In the genomic region with DNA sequence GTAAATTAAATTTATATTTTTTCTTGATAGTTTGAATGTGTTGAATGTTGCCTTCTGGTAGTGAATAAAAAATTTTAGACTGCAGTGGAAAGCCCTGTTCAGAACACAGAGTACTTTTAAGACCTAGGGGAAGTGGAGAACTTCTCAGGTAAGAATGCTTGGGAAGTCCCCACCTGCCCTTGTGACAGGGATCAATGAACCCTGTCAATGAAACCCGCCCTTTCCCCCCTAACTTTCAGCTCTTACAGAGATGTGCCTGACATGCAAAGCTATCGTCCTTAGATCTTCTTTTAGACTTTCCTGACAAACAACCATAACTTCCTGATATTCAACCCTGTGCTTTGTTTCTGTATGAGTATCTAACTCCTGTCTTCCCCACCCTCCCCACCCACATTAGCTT, we compare ENCODE assay signal across 12 cellular contexts.
DNase-seq lines count a peak whose midpoint lies in the region; ATAC-seq and TF ChIP-seq lines count a peak whose summit lies in the region.
"Had no signal": no experiment of that assay in that cellular context is flagged by ENCODE, and none has a peak within 500 bp of the region (broad histone marks: within the 10 kb centered on the region; RNA-seq: fewer than 3 reads in every experiment).

No MANE protein-coding gene starts in this region.

- CTCF ChIA-PET in Caco-2 (lab: Charles Lee): no interaction called here

- POLR2A ChIA-PET in Caco-2 (lab: Charles Lee): no interaction called here

- H3K36me3 ChIP-seq in Peyer's patch (no peaks in the 10 kb centered on the region), WERI-Rb-1 (no peaks in the 10 kb centered on the region), Caco-2 (ENCODE audit: control insufficient read depth, insufficient read depth, low read length) (no peaks in the 10 kb centered on the region)
- H3K36me3 ChIP-seq: gastrocnemius medialis had no signal

- ATAC-seq in GM18502 (IDR thresholded peaks at IDR 0.05; ENCODE audit: poor library complexity, unreplicated experiment): peak; percentile 97
- peak; percentile 80 for ATAC-seq in HG02970 (IDR thresholded peaks at IDR 0.05; ENCODE audit: low FRiP score, unreplicated experiment)
- ATAC-seq: gastrocnemius medialis, HepG2 had no signal

- no peaks in the 10 kb centered on the region for H3K9me3 Mint-ChIP-seq in Caco-2 (ENCODE audit: unreplicated experiment)

- H3K27me3 ChIP-seq in Peyer's patch: no peaks in the 10 kb centered on the region
- H3K27me3 ChIP-seq in WERI-Rb-1 (ENCODE audit: insufficient read depth, low read depth, severe bottlenecking): no peaks in the 10 kb centered on the region
- no peaks in the 10 kb centered on the region for H3K27me3 ChIP-seq in Caco-2 (replicated peaks; ENCODE audit: control insufficient read depth, insufficient read depth, low read length)
- H3K27me3 ChIP-seq: gastrocnemius medialis had no signal

- H3K4me3 ChIP-seq in Peyer's patch (no peak overlapping the region), WERI-Rb-1 (ENCODE audit: low read depth, low read length) (no peak overlapping the region), Caco-2 (ENCODE audit: low read depth, low read length) (no peak overlapping the region)
- H3K4me3 ChIP-seq: gastrocnemius medialis had no signal

- no peak overlapping the region for H3K4me3 Mint-ChIP-seq in Caco-2 (ENCODE audit: unreplicated experiment)

- H3K27me3 Mint-ChIP-seq in Caco-2 (ENCODE audit: insufficient read depth, unreplicated experiment): no peaks in the 10 kb centered on the region

- no TSS peak for BruUV-seq in Caco-2 (replicated peaks; lab: Mats Ljungman, UMichigan)

- H3K9me3 ChIP-seq in Peyer's patch (no peaks in the 10 kb centered on the region), WERI-Rb-1 (ENCODE audit: severe bottlenecking) (no peaks in the 10 kb centered on the region), Caco-2 (no peaks in the 10 kb centered on the region)
- H3K9me3 ChIP-seq: gastrocnemius medialis had no signal

- H3K36me3 Mint-ChIP-seq in Caco-2 (ENCODE audit: insufficient read depth, unreplicated experiment): no peaks in the 10 kb centered on the region

- H3K27ac ChIP-seq in Peyer's patch: peak overlapping the region in 1 of 4 donors; percentile 55
- H3K27ac ChIP-seq in WERI-Rb-1: no peak overlapping the region
- H3K27ac ChIP-seq: C4-2B, gastrocnemius medialis had no signal

- intact Hi-C loops in Caco-2 (cut with micrococcal nuclease; ENCODE audit: unreplicated experiment): no loop called here

- H3K27ac Mint-ChIP-seq in Caco-2 (ENCODE audit: unreplicated experiment): no peak overlapping the region

- H3K4me1 ChIP-seq in Peyer's patch (no peaks in the 10 kb centered on the region), Caco-2 (no peaks in the 10 kb centered on the region)
- H3K4me1 ChIP-seq: gastrocnemius medialis had no signal

- no peak for TF ChIP-seq CTCF in GM20000 (IDR thresholded peaks at IDR 0.05; ENCODE audit: extremely low read depth, missing control alignments)
- no peak for TF ChIP-seq CTCF in Peyer's patch (IDR thresholded peaks at IDR 0.05)
- TF ChIP-seq CTCF in WERI-Rb-1 (IDR thresholded peaks at IDR 0.05; ENCODE audit: low read depth, low read length): no peak
- no peak for TF ChIP-seq CTCF in Caco-2 (IDR thresholded peaks at IDR 0.05; ENCODE audit: insufficient read depth in 1 of 2, low read depth in 1 of 2, low read length in 1 of 2, severe bottlenecking in 1 of 2, unreplicated experiment in 1 of 2)

- H3K4me1 Mint-ChIP-seq in Caco-2 (ENCODE audit: low read depth, unreplicated experiment): no peaks in the 10 kb centered on the region

- TF ChIP-seq POLR2A in Peyer's patch (IDR thresholded peaks at IDR 0.05): no peak

- DNase-seq in GM20000 (ENCODE audit: low spot score): peak; percentile 35
- peak in 2 of 3 donors; percentile 62 to 74 for DNase-seq in Peyer's patch
- no peak for DNase-seq in WERI-Rb-1
- no peak for DNase-seq in activated naive CD4-positive, alpha-beta T cell (lab: John Stamatoyannopoulos, UW)
- no peak for DNase-seq in Caco-2
- DNase-seq in NCI-H446 treated with DMSO at 0.1 percent for 48 hours (lab: John Stamatoyannopoulos, UW): no peak
- DNase-seq: activated effector memory CD4-positive, alpha-beta T cell treated with anti-CD3 and anti-CD28 coated beads, Interleukin-2, amount 50 U/mL, for 16 hours; gastrocnemius medialis had no signal

Comparison
In these comparisons a context has a peak if more than half of its experiments do, and no peak if none do; other contexts are left out.
1. DNase-seq: peak in GM20000 (single experiment) and Peyer's patch (2 of 3); none in WERI-Rb-1 (single experiment), activated naive CD4-positive, alpha-beta T cell (0 of 4), Caco-2 (0 of 2) and NCI-H446 treated with DMSO at 0.1 percent for 48 hours (single experiment).